Comparison of ENCODE assay signal across 21 cellular contexts in genomic region chr4:128775477-128775876, GRCh38. TPM values are rescaled to one million over a fixed set of nuclear protein-coding genes. Genes with fewer than 3 reads are reported as not detected.
DNase-seq lines count a peak whose midpoint lies in the region; ATAC-seq and TF ChIP-seq lines count a peak whose summit lies in the region.
"Had no signal": no experiment of that assay in that cellular context is flagged by ENCODE, and none has a peak within 500 bp of the region (broad histone marks: within the 10 kb centered on the region; RNA-seq: fewer than 3 reads in every experiment).

No MANE protein-coding gene starts in this region.

- peaks cover 4% of the 10 kb centered on the region for H3F3A ChIP-seq in neural progenitor cell (ENCODE audit: low read depth)

- H3K4me3 Mint-ChIP-seq in neural progenitor cell = no peak overlapping the region
- no peak overlapping the region for H3K4me3 Mint-ChIP-seq in mesothelial cell of epicardium
- H3K4me3 Mint-ChIP-seq: CD14-positive monocyte; CD4-positive, alpha-beta memory T cell had no signal

- H3K4me3 ChIP-seq in lung = no peak overlapping the region
- no peak overlapping the region for H3K4me3 ChIP-seq in upper lobe of right lung
- no peak overlapping the region for H3K4me3 ChIP-seq in transverse colon
- H3K4me3 ChIP-seq in neural progenitor cell = no peak overlapping the region
- H3K4me3 ChIP-seq: BLaER1, GM12878 had no signal

- in situ Hi-C loops in transverse colon (cut with MboI; ENCODE audit: low pct_ligation_motif_present in 1 of 4, low pct_unique_long_range_greater_than_20kb in 1 of 4, low sequenced_read_pairs in 3 of 4) = no loop called here

- no peak overlapping the region for H2AFZ ChIP-seq in neural progenitor cell (replicated peaks)

- intact Hi-C loops in upper lobe of right lung (cut with DNase I) = no loop called here
- intact Hi-C loops in transverse colon (cut with DNase I; ENCODE audit: low total_unique reads) = no loop called here

- H3K36me3 ChIP-seq in lung (ENCODE audit: control insufficient read depth in 2 of 2, insufficient read depth in 2 of 2, low read length in 2 of 2) (no peaks in the 10 kb centered on the region), upper lobe of right lung (no peaks in the 10 kb centered on the region), transverse colon (no peaks in the 10 kb centered on the region), neural progenitor cell (no peaks in the 10 kb centered on the region)
- H3K36me3 ChIP-seq: BLaER1 had no signal

- TF ChIP-seq CTCF in lung (IDR thresholded peaks at IDR 0.05; ENCODE audit: control extremely low read depth, extremely low read depth) = no peak
- TF ChIP-seq CTCF in upper lobe of right lung (IDR thresholded peaks at IDR 0.05) = no peak
- no peak for TF ChIP-seq CTCF in transverse colon (IDR thresholded peaks at IDR 0.05)
- no peak for TF ChIP-seq CTCF in neural progenitor cell (IDR thresholded peaks at IDR 0.05)
- TF ChIP-seq CTCF in mesothelial cell of epicardium (IDR thresholded peaks at IDR 0.05; ENCODE audit: unreplicated experiment) = no peak

- 75 to 96% methylated on average over 2 of the region's 2 CpGs for WGBS in lung, 2 donors
- WGBS in transverse colon (ENCODE audit: low coverage in 1 of 2), 2 donors = 82 to 83% methylated on average over 1 to 2 of the region's 2 CpGs

- H3K9ac ChIP-seq in neural progenitor cell = no peak overlapping the region
- H3K9ac ChIP-seq: BLaER1, GM23248 had no signal

- H4K20me1 ChIP-seq in neural progenitor cell (ENCODE audit: low read depth) = no peaks in the 10 kb centered on the region
- H4K20me1 ChIP-seq: BLaER1 had no signal

- no peak overlapping the region for H3K4me2 ChIP-seq in neural progenitor cell
- H3K4me2 ChIP-seq: BLaER1 had no signal

- H3K4me1 ChIP-seq in lung (ENCODE audit: control insufficient read depth in 2 of 2, insufficient read depth in 2 of 2, low read length in 2 of 2) (no peaks in the 10 kb centered on the region), upper lobe of right lung (peaks cover 7% of the 10 kb centered on the region), transverse colon (no peaks in the 10 kb centered on the region), neural progenitor cell (no peaks in the 10 kb centered on the region)
- H3K4me1 ChIP-seq: BLaER1 had no signal

- TF ChIP-seq POLR2A in transverse colon (IDR thresholded peaks at IDR 0.05) = no peak

- no peaks in the 10 kb centered on the region for H3K9me3 ChIP-seq in lung (ENCODE audit: control insufficient read depth in 2 of 2, insufficient read depth in 1 of 2, low read length in 1 of 2)
- H3K9me3 ChIP-seq in upper lobe of right lung = no peaks in the 10 kb centered on the region
- no peaks in the 10 kb centered on the region for H3K9me3 ChIP-seq in transverse colon
- no peaks in the 10 kb centered on the region for H3K9me3 ChIP-seq in neural progenitor cell (ENCODE audit: low read depth)
- H3K9me3 ChIP-seq: BLaER1 had no signal

- DNase-seq in NCI-H510A treated with DMSO at 0.1 percent for 48 hours (lab: John Stamatoyannopoulos, UW) (peak; percentile 4), NCI-H510A (lab: John Stamatoyannopoulos, UW) (no peak), NCI-H345 treated with DMSO at 0.1 percent for 48 hours (lab: John Stamatoyannopoulos, UW; ENCODE audit: unreplicated experiment) (peak; percentile 20), lung (ENCODE audit: low spot score) (peak; percentile 47), upper lobe of right lung (no peak), transverse colon (no peak), neural progenitor cell (ENCODE audit: low spot score) (no peak), mesothelial cell of epicardium (ENCODE audit: low spot score in 2 of 2, unreplicated experiment in 2 of 2) (no peak)
- DNase-seq: 8988T; CD4-positive, alpha-beta memory T cell; DMS53; DND-41; EL; GM23248; H7; HFFc6 had no signal

- no peaks in the 10 kb centered on the region for H3K27me3 ChIP-seq in lung (ENCODE audit: control insufficient read depth, insufficient read depth)
- no peaks in the 10 kb centered on the region for H3K27me3 ChIP-seq in upper lobe of right lung
- H3K27me3 ChIP-seq in transverse colon = no peaks in the 10 kb centered on the region
- H3K27me3 ChIP-seq in neural progenitor cell = no peaks in the 10 kb centered on the region
- H3K27me3 ChIP-seq: BLaER1 had no signal

- H3K27ac Mint-ChIP-seq in neural progenitor cell (no peak overlapping the region), mesothelial cell of epicardium (no peak overlapping the region)
- H3K27ac Mint-ChIP-seq: CD4-positive, alpha-beta memory T cell had no signal

- no peak for TF ChIP-seq EP300 in transverse colon (IDR thresholded peaks at IDR 0.05; ENCODE audit: low read depth)

- H3K9me3 Mint-ChIP-seq in neural progenitor cell (peaks cover 5% of the 10 kb centered on the region), mesothelial cell of epicardium (peaks cover 4% of the 10 kb centered on the region)
- H3K9me3 Mint-ChIP-seq: CD4-positive, alpha-beta memory T cell; HFFc6 had no signal

- no peak for ATAC-seq in lung (ENCODE audit: insufficient read depth, low FRiP score)
- peak; percentile 77 for ATAC-seq in upper lobe of right lung
- ATAC-seq: GM12878, HCT116, HepG2 had no signal

- H3K79me2 ChIP-seq in neural progenitor cell (ENCODE audit: low read depth) = no peaks in the 10 kb centered on the region

- peaks cover 2% of the 10 kb centered on the region for H3K27me3 Mint-ChIP-seq in neural progenitor cell (ENCODE audit: insufficient read depth, low read depth)
- H3K27me3 Mint-ChIP-seq in mesothelial cell of epicardium (ENCODE audit: low read depth) = no peaks in the 10 kb centered on the region

- H3K4me1 Mint-ChIP-seq in neural progenitor cell (peaks cover 7% of the 10 kb centered on the region), mesothelial cell of epicardium (peaks cover 9% of the 10 kb centered on the region)
- H3K4me1 Mint-ChIP-seq: CD14-positive monocyte had no signal

- H3K27ac ChIP-seq in lung (ENCODE audit: low read depth in 1 of 2, low read length in 1 of 2) (no peak overlapping the region), upper lobe of right lung (no peak overlapping the region), transverse colon (no peak overlapping the region), neural progenitor cell (no peak overlapping the region)
- H3K27ac ChIP-seq: BLaER1 had no signal

- H3K36me3 Mint-ChIP-seq in neural progenitor cell = peaks cover 4% of the 10 kb centered on the region
- no peaks in the 10 kb centered on the region for H3K36me3 Mint-ChIP-seq in mesothelial cell of epicardium
- H3K36me3 Mint-ChIP-seq: CD14-positive monocyte; CD4-positive, alpha-beta memory T cell had no signal

RNA-seq across cellular contexts. Expression of gene JADE1, which starts 34.0 kb away (rescaled TPM):
- total RNA-seq in lung (10 to 100 TPM; 20.0 to 46.1 TPM), upper lobe of right lung (41.7 TPM), transverse colon (10 to 100 TPM in 3 of 4 donors, 1 to 10 TPM in 1; 7.8 to 15.9 (median 13.9) TPM), neural progenitor cell (ENCODE audit: low replicate concordance) (46.2 and 55.9 TPM in 2 replicates), mesothelial cell of epicardium (18.6 to 21.0 TPM (median 19.8 TPM) in 3 replicates)
- polyA plus RNA-seq in lung = 10 to 100 TPM in 1 of 2 donors, 1 to 10 TPM in 1; 8.9 to 15.1 TPM

Comparison
In these comparisons a context has a peak if more than half of its experiments do, and no peak if none do; other contexts are left out.
1. DNase-seq: peak in NCI-H510A treated with DMSO at 0.1 percent for 48 hours (single experiment), NCI-H345 treated with DMSO at 0.1 percent for 48 hours (single experiment) and lung (single experiment); none in NCI-H510A (single experiment), upper lobe of right lung (single experiment), transverse colon (single experiment), neural progenitor cell (single experiment) and mesothelial cell of epicardium (0 of 2).